24 cellular contexts compared by ENCODE assay signal in genomic region chr12:117803013-117803412, GRCh38.
DNase-seq lines count a peak whose midpoint lies in the region; ATAC-seq and TF ChIP-seq lines count a peak whose summit lies in the region.
"Had no signal": no experiment of that assay in that cellular context is flagged by ENCODE, and none has a peak within 500 bp of the region (broad histone marks: within the 10 kb centered on the region; RNA-seq: fewer than 3 reads in every experiment).

No MANE protein-coding gene starts in this region.

- CTCF ChIA-PET in PC-9 (lab: Charles Lee): no interaction called here
- CTCF ChIA-PET in PC-3 (lab: Charles Lee): no interaction called here

- H3K4me1 ChIP-seq in PC-9 (replicated peaks; ENCODE audit: insufficient read depth): no peaks in the 10 kb centered on the region; the same call in 1 of the 2 replicates
- H3K4me1 ChIP-seq in mucosa of rectum (ENCODE audit: control insufficient read depth in 2 of 2, insufficient read depth in 2 of 2, low read length in 2 of 2): peaks cover 0 to 2% of the 10 kb centered on the region in 2 donors
- no peaks in the 10 kb centered on the region for H3K4me1 ChIP-seq in PC-3 (ENCODE audit: insufficient read depth, low read length)
- no peaks in the 10 kb centered on the region for H3K4me1 ChIP-seq in SJCRH30
- H3K4me1 ChIP-seq: neural progenitor cell, testis had no signal

- TF ChIP-seq CTCF in PC-9 (conservative IDR thresholded peaks at IDR 0.05): no peak
- no peak for TF ChIP-seq CTCF in PC-3 (conservative IDR thresholded peaks at IDR 0.05; ENCODE audit: low read depth, low read length)

- H3K36me3 ChIP-seq in PC-9 (ENCODE audit: low read depth) (no peaks in the 10 kb centered on the region), mucosa of rectum (ENCODE audit: control insufficient read depth in 2 of 2, insufficient read depth in 2 of 2, low read length in 2 of 2) (no peaks in the 10 kb centered on the region), PC-3 (ENCODE audit: low read depth, low read length) (no peaks in the 10 kb centered on the region), SJCRH30 (no peaks in the 10 kb centered on the region)
- H3K36me3 ChIP-seq: neural progenitor cell, WERI-Rb-1 had no signal

- H3K9ac ChIP-seq in mucosa of rectum (ENCODE audit: low read depth in 1 of 2, low read length in 2 of 2) (no peak overlapping the region), PC-3 (ENCODE audit: low read length) (no peak overlapping the region)
- H3K9ac ChIP-seq: neural progenitor cell, SK-N-SH had no signal

- no peaks in the 10 kb centered on the region for H3K79me2 ChIP-seq in PC-9 (ENCODE audit: low read depth)
- H3K79me2 ChIP-seq in PC-3 (ENCODE audit: low read length): no peaks in the 10 kb centered on the region

- ATAC-seq in esophagus mucosa (peak; percentile 92), PC-3 (no peak)
- ATAC-seq: activated T-helper 17 cell treated with anti-CD3 and anti-CD28 coated beads, Interleukin-2, amount 50 U/mL, for 72 hours; stimulated activated effector memory CD8-positive, alpha-beta T cell treated with anti-CD3 and anti-CD28 coated beads, Interleukin-12 subunit alpha, Interleukin-12 subunit beta, amount 100 ng/mL, for 72 hours had no signal

- no peak overlapping the region for H3K4me3 ChIP-seq in PC-9
- H3K4me3 ChIP-seq in mucosa of rectum (ENCODE audit: low read length in 2 of 2): no peak overlapping the region
- no peak overlapping the region for H3K4me3 ChIP-seq in PC-3 (ENCODE audit: low read length)
- H3K4me3 ChIP-seq in SJCRH30: no peak overlapping the region
- H3K4me3 ChIP-seq: neural progenitor cell, testis had no signal

- H3F3A ChIP-seq in PC-9 (ENCODE audit: insufficient read depth, low read depth) (no peaks in the 10 kb centered on the region), PC-3 (ENCODE audit: low read length, unreplicated experiment) (no peaks in the 10 kb centered on the region)

- H3K36me3 Mint-ChIP-seq in immature natural killer cell: no peaks in the 10 kb centered on the region
- H3K36me3 Mint-ChIP-seq: activated naive CD8-positive, alpha-beta T cell treated with anti-CD3 and anti-CD28 coated beads, Interleukin-2, amount 10 ng/mL, durations not matched to agents 7 days and 5 days; CD4-positive, CD25-positive, alpha-beta regulatory T cell; neural progenitor cell; stimulated activated effector memory CD8-positive, alpha-beta T cell treated with anti-CD3 and anti-CD28 coated beads, Interleukin-12 subunit alpha, Interleukin-12 subunit beta, amount 100 ng/mL, for 72 hours had no signal

- peaks cover 1 to 6% (median 3%) of the 10 kb centered on the region in 3 donors for H3K27me3 Mint-ChIP-seq in immature natural killer cell (ENCODE audit: low read depth in 3 of 3)
- H3K27me3 Mint-ChIP-seq: activated CD4-positive, alpha-beta T cell treated with anti-CD3 and anti-CD28 coated beads, Interleukin-2, amount 10 ng/mL, durations not matched to agents 7 days and 5 days; activated T-helper 17 cell treated with anti-CD3 and anti-CD28 coated beads, Interleukin-2, amount 50 U/mL, for 72 hours had no signal

- H3K27me3 ChIP-seq in PC-9 (ENCODE audit: insufficient read depth, low read depth) (peaks cover 41% of the 10 kb centered on the region), mucosa of rectum (ENCODE audit: control insufficient read depth in 2 of 2, insufficient read depth in 2 of 2, low read length in 2 of 2) (no peaks in the 10 kb centered on the region), PC-3 (ENCODE audit: low read length) (no peaks in the 10 kb centered on the region), SJCRH30 (0 out of 2 replicates have a peak, but pooled peaks cover 4% of the 10 kb centered on the region)
- H3K27me3 ChIP-seq: neural progenitor cell, testis had no signal

- H4K20me1 ChIP-seq in PC-9 (ENCODE audit: insufficient read depth) (0 out of 2 replicates have a peak, but pooled peaks cover 3% of the 10 kb centered on the region), PC-3 (ENCODE audit: low read length) (no peaks in the 10 kb centered on the region)

- H3K9me2 ChIP-seq in PC-9 (ENCODE audit: insufficient read depth) (no peaks in the 10 kb centered on the region), PC-3 (replicated peaks; ENCODE audit: low read length) (no peaks in the 10 kb centered on the region)
- H3K9me2 ChIP-seq: SK-N-SH had no signal

- H3K4me1 Mint-ChIP-seq in immature natural killer cell: no peaks in the 10 kb centered on the region
- H3K4me1 Mint-ChIP-seq: activated CD4-positive, alpha-beta T cell treated with anti-CD3 and anti-CD28 coated beads, Interleukin-2, amount 10 ng/mL, durations not matched to agents 7 days and 5 days; activated naive CD8-positive, alpha-beta T cell treated with anti-CD3 and anti-CD28 coated beads, Interleukin-2, amount 10 ng/mL, durations not matched to agents 7 days and 5 days; activated T-helper 17 cell treated with anti-CD3 and anti-CD28 coated beads, Interleukin-2, amount 50 U/mL, for 72 hours; CD4-positive, CD25-positive, alpha-beta regulatory T cell; stimulated activated effector memory CD8-positive, alpha-beta T cell treated with anti-CD3 and anti-CD28 coated beads, Interleukin-12 subunit alpha, Interleukin-12 subunit beta, amount 100 ng/mL, for 72 hours had no signal

- H3K9me3 Mint-ChIP-seq in immature natural killer cell: peaks cover 0 to 1% (median 0%) of the 10 kb centered on the region in 6 donors
- H3K9me3 Mint-ChIP-seq: activated CD4-positive, alpha-beta T cell treated with anti-CD3 and anti-CD28 coated beads, Interleukin-2, amount 10 ng/mL, durations not matched to agents 7 days and 5 days; activated naive CD8-positive, alpha-beta T cell treated with anti-CD3 and anti-CD28 coated beads, Interleukin-2, amount 10 ng/mL, durations not matched to agents 7 days and 5 days; activated T-helper 17 cell treated with anti-CD3 and anti-CD28 coated beads, Interleukin-2, amount 50 U/mL, for 72 hours; neural progenitor cell had no signal

- no peak overlapping the region for H3K27ac Mint-ChIP-seq in immature natural killer cell
- H3K27ac Mint-ChIP-seq: activated CD4-positive, alpha-beta T cell treated with anti-CD3 and anti-CD28 coated beads, Interleukin-2, amount 10 ng/mL, durations not matched to agents 7 days and 5 days; activated naive CD8-positive, alpha-beta T cell treated with anti-CD3 and anti-CD28 coated beads, Interleukin-2, amount 10 ng/mL, durations not matched to agents 7 days and 5 days; activated T-helper 17 cell treated with anti-CD3 and anti-CD28 coated beads, Interleukin-2, amount 50 U/mL, for 72 hours; CD4-positive, CD25-positive, alpha-beta regulatory T cell; neural progenitor cell; stimulated activated effector memory CD8-positive, alpha-beta T cell treated with anti-CD3 and anti-CD28 coated beads, Interleukin-12 subunit alpha, Interleukin-12 subunit beta, amount 100 ng/mL, for 72 hours had no signal

- H3K27ac ChIP-seq in PC-9 (no peak overlapping the region), mucosa of rectum (ENCODE audit: low read depth in 2 of 2, low read length in 2 of 2) (peak overlapping the region; percentile 4 to 58), PC-3 (ENCODE audit: low read length) (no peak overlapping the region), SJCRH30 (no peak overlapping the region)
- H3K27ac ChIP-seq: neural progenitor cell, testis, WERI-Rb-1 had no signal

- peak overlapping the region; percentile 12; the same call in 1 of the 2 replicates for H3K4me2 ChIP-seq in PC-9
- H3K4me2 ChIP-seq in PC-3 (ENCODE audit: low read length): no peak overlapping the region
- H3K4me2 ChIP-seq: neural progenitor cell, SK-N-SH had no signal

- no peak overlapping the region for H3K4me3 Mint-ChIP-seq in immature natural killer cell
- H3K4me3 Mint-ChIP-seq: activated CD4-positive, alpha-beta T cell treated with anti-CD3 and anti-CD28 coated beads, Interleukin-2, amount 10 ng/mL, durations not matched to agents 7 days and 5 days; activated naive CD8-positive, alpha-beta T cell treated with anti-CD3 and anti-CD28 coated beads, Interleukin-2, amount 10 ng/mL, durations not matched to agents 7 days and 5 days; activated T-helper 17 cell treated with anti-CD3 and anti-CD28 coated beads, Interleukin-2, amount 50 U/mL, for 72 hours; CD4-positive, CD25-positive, alpha-beta regulatory T cell; neural progenitor cell; stimulated activated effector memory CD8-positive, alpha-beta T cell treated with anti-CD3 and anti-CD28 coated beads, Interleukin-12 subunit alpha, Interleukin-12 subunit beta, amount 100 ng/mL, for 72 hours had no signal

- no TSS peak for BruUV-seq in PC-9 (replicated peaks; lab: Mats Ljungman, UMichigan)
- BruUV-seq in PC-3 (replicated peaks; lab: Mats Ljungman, UMichigan): no TSS peak

- DNase-seq in HT-29 (ENCODE audit: low spot score) (peak; percentile 17), PC-9 (peak in 1 of 2 experiments; percentile 71), immature natural killer cell (no peak), PC-3 (no peak), SJCRH30 (no peak), NCI-H2196 (lab: John Stamatoyannopoulos, UW; ENCODE audit: unreplicated experiment) (no peak)
- DNase-seq: activated CD4-positive, alpha-beta T cell treated with anti-CD3 and anti-CD28 coated beads, Interleukin-2, amount 10 ng/mL, durations not matched to agents 7 days and 5 days; activated naive CD8-positive, alpha-beta T cell treated with anti-CD3 and anti-CD28 coated beads, Interleukin-2, amount 10 ng/mL, durations not matched to agents 7 days and 5 days; CD4-positive, CD25-positive, alpha-beta regulatory T cell; DMS 273 treated with DMSO at 0.1 percent for 48 hours; H7; KBM-7; midbrain; MV-4-11; NCI-H1930; NCI-H510A; SK-N-SH; testis; WERI-Rb-1 had no signal

- H3K9me3 ChIP-seq in PC-9 (ENCODE audit: insufficient read depth, low read depth) (no peaks in the 10 kb centered on the region), mucosa of rectum (ENCODE audit: control insufficient read depth in 2 of 2, low read length in 2 of 2) (no peaks in the 10 kb centered on the region), PC-3 (ENCODE audit: low read length) (no peaks in the 10 kb centered on the region), SJCRH30 (replicated peaks) (no peaks in the 10 kb centered on the region)
- H3K9me3 ChIP-seq: SK-N-SH, testis had no signal

- H2AFZ ChIP-seq in PC-9 (no peak overlapping the region), PC-3 (ENCODE audit: low read length) (no peak overlapping the region)
- H2AFZ ChIP-seq: neural progenitor cell had no signal

- POLR2A ChIA-PET in PC-9 (lab: Charles Lee; ENCODE audit: unreplicated experiment): no interaction called here
- POLR2A ChIA-PET in PC-3 (lab: Charles Lee; ENCODE audit: unreplicated experiment): no interaction called here

- intact Hi-C loops in PC-9 (cut with micrococcal nuclease; ENCODE audit: unreplicated experiment): no loop called here
- intact Hi-C loops in PC-3 (cut with micrococcal nuclease): no loop called here

Comparison
In these comparisons a context has a peak if more than half of its experiments do, and no peak if none do; other contexts are left out.
1. H3K27ac ChIP-seq: peak in mucosa of rectum (2 of 2); none in PC-9 (single experiment), PC-3 (single experiment) and SJCRH30 (single experiment).